In the genomic region with DNA sequence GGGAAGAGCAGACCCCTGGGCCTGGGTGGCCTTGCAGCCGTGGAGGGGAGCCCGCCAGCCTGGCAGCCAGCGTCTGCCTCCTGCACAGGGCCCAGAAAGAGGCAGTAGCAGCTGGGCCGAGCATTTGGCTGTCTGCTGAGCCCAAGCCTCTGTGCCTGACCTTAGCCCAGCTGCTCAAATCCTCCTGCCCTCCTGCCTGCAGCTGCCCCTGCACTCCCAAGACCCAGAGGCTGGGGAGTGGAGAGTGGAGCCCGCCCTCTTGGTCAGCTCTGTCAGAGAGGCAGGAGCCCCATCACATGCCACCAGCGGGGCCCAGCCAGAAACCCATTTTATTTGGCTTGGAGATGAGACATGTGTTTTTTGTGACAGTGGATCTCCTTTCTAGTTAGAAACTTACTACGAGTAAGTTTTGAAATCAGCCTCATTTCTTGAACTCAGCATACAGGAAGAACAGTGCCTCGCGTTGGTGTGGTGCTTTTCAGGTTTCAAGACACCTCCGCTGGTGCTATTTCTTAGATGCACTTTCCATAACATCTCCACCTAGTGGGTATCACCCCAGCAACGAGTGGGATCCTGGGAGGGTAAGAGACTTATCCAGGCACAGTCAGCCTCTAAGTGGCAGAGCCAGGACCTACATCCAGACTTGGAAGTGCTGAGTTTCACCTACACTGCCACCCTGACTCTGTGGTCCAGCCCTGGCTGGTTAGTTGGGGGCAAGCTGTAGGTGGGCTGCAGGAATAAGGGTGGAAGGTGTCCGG, we compare ENCODE assay signal across 15 cellular contexts.
DNase-seq lines count a peak whose midpoint lies in the region; ATAC-seq and TF ChIP-seq lines count a peak whose summit lies in the region.
"Had no signal": no experiment of that assay in that cellular context is flagged by ENCODE, and none has a peak within 500 bp of the region (broad histone marks: within the 10 kb centered on the region; RNA-seq: fewer than 3 reads in every experiment).

No MANE protein-coding gene starts in this region.

- peak; percentile 14 for DNase-seq in BE2C
- no peak for DNase-seq in IMR-90
- DNase-seq in osteoblast (ENCODE audit: insufficient read length, low spot score, missing footprints) = no peak
- DNase-seq in left lobe of liver (ENCODE audit: low spot score) = no peak
- DNase-seq: activated B cell treated with CpG ODN at 0.5 μM for 24 hours, activated gamma-delta T cell treated with Interleukin-2 at 50 U/mL for 16 hours, erythroblast, NCI-H345 had no signal

- H3K4ac ChIP-seq in IMR-90 (ENCODE audit: low read depth, low read length) = no peak overlapping the region

- H3K9me3 ChIP-seq in BE2C (no peaks in the 10 kb centered on the region), IMR-90 (ENCODE audit: control insufficient read depth, insufficient read depth, low read length) (no peaks in the 10 kb centered on the region), esophagus (ENCODE audit: control insufficient read depth in 2 of 2, insufficient read depth in 1 of 2, low read depth in 1 of 2, low read length in 1 of 2) (no peaks in the 10 kb centered on the region), osteoblast (ENCODE audit: low read depth, low read length) (peaks cover 8% of the 10 kb centered on the region)
- H3K9me3 ChIP-seq: neutrophil had no signal

- H3K4me3 Mint-ChIP-seq in nephron = no peak overlapping the region
- H3K4me3 Mint-ChIP-seq: activated B cell treated with CpG ODN at 0.5 μM for 24 hours had no signal

- no peak overlapping the region for H4K5ac ChIP-seq in IMR-90 (ENCODE audit: low read depth, low read length)

- 71% methylated on average over 3 of the region's 12 CpGs; no CpG with 5 or more reads in 1 of the 2 experiments for WGBS in IMR-90 (ENCODE audit: extremely low coverage in 2 of 2, insufficient read length in 1 of 2), 2 experiments
- 65 to 71% methylated on average over 12 of the region's 12 CpGs for WGBS in esophagus, 2 donors

- H2BK120ac ChIP-seq in IMR-90 (ENCODE audit: low read depth, low read length) = no peak overlapping the region

- H2AFZ ChIP-seq in IMR-90 (replicated peaks; ENCODE audit: low read length, poor library complexity) = peak overlapping the region; percentile 21
- H2AFZ ChIP-seq in osteoblast (ENCODE audit: low read length) = no peak overlapping the region

- no peak overlapping the region for H4K8ac ChIP-seq in IMR-90 (ENCODE audit: low read depth in 2 of 2, low read length in 2 of 2)

- H3K36me3 ChIP-seq in BE2C (no peaks in the 10 kb centered on the region), IMR-90 (ENCODE audit: control insufficient read depth, insufficient read depth, low read length) (no peaks in the 10 kb centered on the region), esophagus (ENCODE audit: control insufficient read depth in 2 of 2, insufficient read depth in 2 of 2, low read length in 1 of 2) (no peaks in the 10 kb centered on the region), osteoblast (ENCODE audit: insufficient read depth, low read length) (no peaks in the 10 kb centered on the region)
- H3K36me3 ChIP-seq: BLaER1 treated with 17β-estradiol and CSF1 and Interleukin-3, amounts not matched to agents 10 nM and 100 nM; cardiac muscle cell; neutrophil had no signal

- POLR2A ChIA-PET in IMR-90 (lab: Charles Lee; ENCODE audit: unreplicated experiment) = no interaction called here

- H3K27me3 ChIP-seq in BE2C = no peaks in the 10 kb centered on the region
- no peaks in the 10 kb centered on the region; the same call in 1 of the 2 replicates for H3K27me3 ChIP-seq in IMR-90 (ENCODE audit: control insufficient read depth, insufficient read depth, low read length)
- no peaks in the 10 kb centered on the region for H3K27me3 ChIP-seq in esophagus (ENCODE audit: control insufficient read depth in 1 of 2, insufficient read depth in 2 of 2, low read length in 2 of 2)
- H3K27me3 ChIP-seq in osteoblast (ENCODE audit: insufficient read depth, low read length) = no peaks in the 10 kb centered on the region
- H3K27me3 ChIP-seq: BLaER1 treated with 17β-estradiol and CSF1 and Interleukin-3, amounts not matched to agents 10 nM and 100 nM; cardiac muscle cell; neutrophil had no signal

- no peak overlapping the region for H3K23ac ChIP-seq in IMR-90 (ENCODE audit: low read depth, low read length)

- H3K4me2 ChIP-seq in IMR-90 (ENCODE audit: low read depth, low read length) (no peak overlapping the region), osteoblast (ENCODE audit: insufficient read depth, low read length) (no peak overlapping the region)
- H3K4me2 ChIP-seq: BLaER1 treated with 17β-estradiol and CSF1 and Interleukin-3, amounts not matched to agents 10 nM and 100 nM had no signal

- H4K20me1 ChIP-seq in IMR-90 (ENCODE audit: insufficient read depth, low read length) (no peaks in the 10 kb centered on the region), osteoblast (ENCODE audit: insufficient read depth, low read length) (no peaks in the 10 kb centered on the region)
- H4K20me1 ChIP-seq: BLaER1 treated with 17β-estradiol and CSF1 and Interleukin-3, amounts not matched to agents 10 nM and 100 nM had no signal

- H3K9me1 ChIP-seq in IMR-90 (ENCODE audit: insufficient read depth, low read length) = no peaks in the 10 kb centered on the region; the same call in 1 of the 2 replicates

- CTCF ChIA-PET in IMR-90 (lab: Yijun Ruan, JAX) = no interaction called here

- no peak for TF ChIP-seq RAD21 in IMR-90 (IDR thresholded peaks at IDR 0.05; ENCODE audit: low read length)

- TF ChIP-seq CTCF in BE2C (IDR thresholded peaks at IDR 0.05; ENCODE audit: low read depth, low read length) (peak; percentile 16; the same call in 1 of the 2 replicates), IMR-90 (conservative IDR thresholded peaks at IDR 0.05; ENCODE audit: low read depth, low read length) (no peak), nephron (IDR thresholded peaks at IDR 0.05; ENCODE audit: unreplicated experiment in 3 of 3) (no peak), osteoblast (IDR thresholded peaks at IDR 0.05; ENCODE audit: extremely low read depth, low read depth, low read length) (no peak)

- dilution Hi-C loops in IMR-90 (cut with HindIII; ENCODE audit: low sequenced_read_pairs, unreplicated experiment) = no loop called here

- H3K4me3 ChIP-seq in BE2C (ENCODE audit: low read depth, low read length) (no peak overlapping the region), IMR-90 (ENCODE audit: insufficient read depth, low read depth, low read length) (no peak overlapping the region), esophagus (ENCODE audit: low read depth in 1 of 2, low read length in 2 of 2) (no peak overlapping the region), osteoblast (ENCODE audit: insufficient read depth, low read length) (no peak overlapping the region)
- H3K4me3 ChIP-seq: BLaER1 treated with 17β-estradiol and CSF1 and Interleukin-3, amounts not matched to agents 10 nM and 100 nM; cardiac muscle cell had no signal

- in situ Hi-C loops in IMR-90 (cut with MboI; ENCODE audit: low sequenced_read_pairs) = no loop called here

- peaks cover 5% of the 10 kb centered on the region for H3K27me3 Mint-ChIP-seq in nephron (ENCODE audit: low read depth)

- H3K9ac ChIP-seq in IMR-90 (ENCODE audit: low read depth, low read length) = no peak overlapping the region
- H3K9ac ChIP-seq: BLaER1 treated with 17β-estradiol and CSF1 and Interleukin-3, amounts not matched to agents 10 nM and 100 nM had no signal

- H3K27ac ChIP-seq in IMR-90 (ENCODE audit: insufficient read depth, low read length) (no peak overlapping the region), esophagus (ENCODE audit: low read depth in 2 of 2, low read length in 1 of 2) (peak overlapping the region; percentile 10 to 61), osteoblast (ENCODE audit: low read depth, low read length) (no peak overlapping the region)
- H3K27ac ChIP-seq: BLaER1 treated with 17β-estradiol and CSF1 and Interleukin-3, amounts not matched to agents 10 nM and 100 nM; cardiac muscle cell; neutrophil had no signal

- no peaks in the 10 kb centered on the region for H3K9me3 Mint-ChIP-seq in nephron
- H3K9me3 Mint-ChIP-seq: activated B cell treated with CpG ODN at 0.5 μM for 24 hours had no signal

- no peaks in the 10 kb centered on the region for H3K79me2 ChIP-seq in osteoblast (ENCODE audit: insufficient read depth, low read length)

- H3K18ac ChIP-seq in IMR-90 (ENCODE audit: low read depth, low read length) = no peak overlapping the region

- no peaks in the 10 kb centered on the region for H3K36me3 Mint-ChIP-seq in nephron (ENCODE audit: low read depth)

- peaks cover 59% of the 10 kb centered on the region for H3K4me1 Mint-ChIP-seq in nephron
- H3K4me1 Mint-ChIP-seq: activated B cell treated with CpG ODN at 0.5 μM for 24 hours had no signal

- ATAC-seq in IMR-90 (ENCODE audit: low read depth) (no peak), HG03354 (IDR thresholded peaks at IDR 0.05; ENCODE audit: poor library complexity, severe bottlenecking, unreplicated experiment) (no peak), left lobe of liver (no peak), GM19467 (IDR thresholded peaks at IDR 0.05; ENCODE audit: unreplicated experiment) (no peak)

- H2BK15ac ChIP-seq in IMR-90 (ENCODE audit: low read depth, low read length) = no peak overlapping the region

- BruUV-seq in IMR-90 (replicated peaks; lab: Mats Ljungman, UMichigan) = no TSS peak

- intact Hi-C loops in IMR-90 (cut with micrococcal nuclease) = no loop called here

- no peak for TF ChIP-seq POLR2A in IMR-90 (IDR thresholded peaks at IDR 0.05; ENCODE audit: low read depth, low read length)

- H3K79me1 ChIP-seq in IMR-90 (ENCODE audit: low read depth in 1 of 2, low read length in 2 of 2) = no peaks in the 10 kb centered on the region

- H2BK20ac ChIP-seq in IMR-90 (ENCODE audit: low read depth, low read length) = no peak overlapping the region

- no peaks in the 10 kb centered on the region for H3K4me1 ChIP-seq in BE2C
- H3K4me1 ChIP-seq in IMR-90 (ENCODE audit: control insufficient read depth, insufficient read depth, low read length) = peaks cover 3% of the 10 kb centered on the region; the same call in 1 of the 2 replicates
- peaks cover 0 to 2% of the 10 kb centered on the region in 2 donors for H3K4me1 ChIP-seq in esophagus (ENCODE audit: control insufficient read depth in 2 of 2, insufficient read depth in 2 of 2, low read length in 1 of 2)
- H3K4me1 ChIP-seq in osteoblast (ENCODE audit: insufficient read depth, low read length) = peaks cover 7% of the 10 kb centered on the region
- H3K4me1 ChIP-seq: BLaER1 treated with 17β-estradiol and CSF1 and Interleukin-3, amounts not matched to agents 10 nM and 100 nM had no signal

- no peak overlapping the region for H3K14ac ChIP-seq in IMR-90 (replicated peaks; ENCODE audit: low read depth, low read length)

- no peak overlapping the region for H2AK9ac ChIP-seq in IMR-90 (replicated peaks; ENCODE audit: low read depth, low read length, poor library complexity)

- H2BK5ac ChIP-seq in IMR-90 (ENCODE audit: low read depth, low read length, poor library complexity, severe bottlenecking) = no peak overlapping the region

- H3K27ac Mint-ChIP-seq in nephron = peak overlapping the region; percentile 54 to 93 (median 92)
- H3K27ac Mint-ChIP-seq: activated B cell treated with CpG ODN at 0.5 μM for 24 hours had no signal

- no peak overlapping the region for H3K56ac ChIP-seq in IMR-90 (ENCODE audit: extremely low read depth, insufficient read depth, low read length)

- H2AK5ac ChIP-seq in IMR-90 (ENCODE audit: low read depth, low read length) = no peak overlapping the region

- H4K91ac ChIP-seq in IMR-90 (ENCODE audit: insufficient read depth, low read depth, low read length) = no peak overlapping the region

Comparison
In these comparisons a context has a peak if more than half of its experiments do, and no peak if none do; other contexts are left out.
1. H3K27ac ChIP-seq: peak in esophagus (2 of 2); none in IMR-90 (single experiment) and osteoblast (single experiment).